ENCODE assay signal across 17 cellular contexts in the genomic region with DNA sequence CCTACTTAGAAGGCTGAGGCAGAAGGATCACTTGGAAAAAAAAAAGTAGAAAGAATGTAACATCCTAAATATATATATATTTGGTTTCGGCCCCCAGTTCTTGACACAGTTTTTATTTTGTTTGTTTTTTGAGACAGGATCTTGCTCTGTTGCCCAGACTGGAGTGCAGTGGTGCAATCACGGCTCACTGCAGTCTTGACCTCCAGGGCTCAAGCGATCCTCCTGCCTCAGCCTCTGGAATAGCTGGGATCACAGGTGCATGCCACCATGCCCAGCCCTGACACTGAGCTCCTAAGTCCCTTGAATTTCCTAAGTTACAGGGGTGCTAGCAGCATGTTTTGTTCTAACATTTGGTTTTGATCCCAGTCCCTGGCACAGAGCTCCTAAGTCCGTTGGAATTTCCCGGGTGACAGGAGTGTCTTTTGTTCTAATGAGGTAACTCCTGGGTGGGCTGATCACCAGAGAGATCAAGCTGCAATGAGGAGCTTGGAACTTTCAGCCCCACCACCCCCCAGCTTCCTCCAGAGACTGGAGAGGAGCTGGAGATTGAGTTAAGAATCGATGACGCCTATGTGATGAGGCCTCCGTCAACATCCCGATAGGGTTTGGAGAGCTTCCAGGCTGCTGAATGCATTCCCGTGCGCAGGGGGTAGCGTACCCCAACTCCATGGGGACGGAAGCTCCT.
"Had no signal": no experiment of that assay in that cellular context is flagged by ENCODE, and none has a peak within 500 bp of the region (broad histone marks: within the 10 kb centered on the region; RNA-seq: fewer than 3 reads in every experiment).

No MANE protein-coding gene starts in this region.

- H3K27ac Mint-ChIP-seq: activated CD4-positive, alpha-beta T cell treated with anti-CD3 and anti-CD28 coated beads, Interleukin-2, amount 10 ng/mL, durations not matched to agents 24 days and 14 days; activated naive CD8-positive, alpha-beta T cell; effector memory CD8-positive, alpha-beta T cell; natural killer cell treated with Interleukin-12 subunit alpha and Interleukin-12 subunit beta and Interleukin-15 and Interleukin-18, amount 100 ng/mL, for 72 hours; progenitor cell of endocrine pancreas; stimulated activated effector memory CD8-positive, alpha-beta T cell treated with anti-CD3 and anti-CD28 coated beads, Interleukin-12 subunit alpha, Interleukin-12 subunit beta, amount 100 ng/mL, for 72 hours had no signal

- DNase-seq: activated CD4-positive, alpha-beta T cell treated with anti-CD3 and anti-CD28 coated beads, Interleukin-2, amount 10 ng/mL, durations not matched to agents 24 days and 14 days; activated CD4-positive, CD25-positive, alpha-beta regulatory T cell; activated CD8-positive, alpha-beta memory T cell treated with anti-CD3 and anti-CD28 coated beads, Interleukin-2, amount 50 U/mL, for 48 hours; activated gamma-delta T cell treated with Interleukin-2 at 50 U/mL for 16 hours; brain microvascular endothelial cell; dermis blood vessel endothelial cell; effector memory CD8-positive, alpha-beta T cell; mesendoderm; occipital lobe; stimulated activated CD4-positive, alpha-beta T cell treated with anti-CD3 and anti-CD28 coated beads, Interleukin-12 subunit alpha, Interleukin-12 subunit beta, amount 100 ng/mL, for 4 hours; uterus had no signal

- ATAC-seq: effector memory CD8-positive, alpha-beta T cell; natural killer cell treated with Interleukin-12 subunit alpha and Interleukin-12 subunit beta and Interleukin-15 and Interleukin-18, amount 100 ng/mL, for 72 hours; stimulated activated effector memory CD8-positive, alpha-beta T cell treated with anti-CD3 and anti-CD28 coated beads, Interleukin-12 subunit alpha, Interleukin-12 subunit beta, amount 100 ng/mL, for 72 hours had no signal

- H3K9me3 Mint-ChIP-seq: activated CD4-positive, alpha-beta T cell treated with anti-CD3 and anti-CD28 coated beads, Interleukin-2, amount 10 ng/mL, durations not matched to agents 24 days and 14 days; effector memory CD8-positive, alpha-beta T cell; natural killer cell treated with Interleukin-12 subunit alpha and Interleukin-12 subunit beta and Interleukin-15 and Interleukin-18, amount 100 ng/mL, for 72 hours; stimulated activated effector memory CD8-positive, alpha-beta T cell treated with anti-CD3 and anti-CD28 coated beads, Interleukin-12 subunit alpha, Interleukin-12 subunit beta, amount 100 ng/mL, for 72 hours had no signal

- H3K9me3 ChIP-seq: tibial nerve, uterus had no signal

- H3K27me3 ChIP-seq: brain microvascular endothelial cell, hepatocyte, tibial nerve, uterus had no signal

- H3K36me3 Mint-ChIP-seq: activated naive CD8-positive, alpha-beta T cell; natural killer cell treated with Interleukin-12 subunit alpha and Interleukin-12 subunit beta and Interleukin-15 and Interleukin-18, amount 100 ng/mL, for 72 hours; stimulated activated effector memory CD8-positive, alpha-beta T cell treated with anti-CD3 and anti-CD28 coated beads, Interleukin-12 subunit alpha, Interleukin-12 subunit beta, amount 100 ng/mL, for 72 hours had no signal

- H3K27ac ChIP-seq: brain microvascular endothelial cell, hepatocyte had no signal

- H3K4me3 Mint-ChIP-seq: activated CD4-positive, alpha-beta T cell treated with anti-CD3 and anti-CD28 coated beads, Interleukin-2, amount 10 ng/mL, durations not matched to agents 24 days and 14 days; activated naive CD8-positive, alpha-beta T cell; effector memory CD8-positive, alpha-beta T cell; natural killer cell treated with Interleukin-12 subunit alpha and Interleukin-12 subunit beta and Interleukin-15 and Interleukin-18, amount 100 ng/mL, for 72 hours; stimulated activated effector memory CD8-positive, alpha-beta T cell treated with anti-CD3 and anti-CD28 coated beads, Interleukin-12 subunit alpha, Interleukin-12 subunit beta, amount 100 ng/mL, for 72 hours had no signal

- H3K27me3 Mint-ChIP-seq: activated naive CD8-positive, alpha-beta T cell; effector memory CD8-positive, alpha-beta T cell; natural killer cell treated with Interleukin-12 subunit alpha and Interleukin-12 subunit beta and Interleukin-15 and Interleukin-18, amount 100 ng/mL, for 72 hours; progenitor cell of endocrine pancreas had no signal

- H3K36me3 ChIP-seq: uterus had no signal

- H3K4me3 ChIP-seq: hepatocyte, tibial nerve, uterus had no signal
